In the genomic region with DNA sequence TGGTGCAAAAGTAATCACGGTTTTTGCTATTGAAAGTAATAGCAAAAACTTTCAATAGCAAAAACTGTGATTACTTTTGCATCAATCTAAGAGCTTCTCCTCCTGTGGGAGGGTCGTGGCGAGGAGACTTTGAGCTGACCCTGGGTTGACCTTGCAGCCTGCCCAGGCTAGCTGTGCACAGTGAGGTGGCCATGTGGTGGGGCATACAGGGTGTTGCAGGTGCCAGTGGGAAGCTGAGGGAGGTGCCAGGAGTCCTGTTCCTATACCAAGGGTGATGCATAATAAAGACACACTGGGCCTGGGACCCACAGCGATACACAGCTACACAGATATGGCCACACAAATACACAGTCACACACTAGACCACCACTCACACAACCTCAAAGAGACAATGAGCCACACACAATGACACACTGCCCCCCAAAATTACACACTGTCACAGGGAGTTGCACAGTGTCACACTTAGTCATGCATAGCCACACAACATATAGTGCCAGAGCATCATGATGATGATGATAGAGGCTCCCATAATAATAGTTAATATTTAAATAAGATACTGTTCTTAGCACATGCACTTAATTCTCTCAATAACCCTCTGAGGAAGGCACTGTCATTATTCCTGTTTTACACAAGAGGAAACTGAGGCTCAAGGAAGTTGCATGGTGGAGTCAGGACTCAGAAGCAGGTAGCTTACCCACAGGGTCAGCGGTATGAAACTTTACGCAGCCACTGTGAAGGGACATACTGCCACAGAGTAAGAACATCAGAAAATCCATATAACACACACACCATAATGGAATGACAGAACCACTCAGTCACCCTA, we compare ENCODE assay signal across 9 cellular contexts. TPM values are rescaled to one million over a fixed set of nuclear protein-coding genes. Genes with fewer than 3 reads are reported as not detected.
DNase-seq lines count a peak whose midpoint lies in the region; ATAC-seq, FAIRE-seq and TF ChIP-seq lines count a peak whose summit lies in the region.
"Had no signal": no experiment of that assay in that cellular context is flagged by ENCODE, and none has a peak within 500 bp of the region (broad histone marks: within the 10 kb centered on the region; RNA-seq: fewer than 3 reads in every experiment).

No MANE protein-coding gene starts in this region.

- no peak overlapping the region for H3K27ac ChIP-seq in HCT116 (ENCODE audit: low read depth, low read length)
- peak overlapping the region; percentile 77 for H3K27ac ChIP-seq in VCaP
- peak overlapping the region in 3 of 4 donors; percentile 91 to 95 (median 94) for H3K27ac ChIP-seq in esophagus muscularis mucosa (replicated peaks in 1 of 4)
- H3K27ac ChIP-seq in rectal smooth muscle tissue (ENCODE audit: low read depth, low read length): peak overlapping the region; percentile 96
- H3K27ac ChIP-seq: HL-60 had no signal

- H3K4me3 ChIP-seq in HCT116 (replicated peaks in 1 of 2; ENCODE audit: low read depth in 1 of 2, low read length in 2 of 2) (no peak overlapping the region; a peak in 1 of 4 replicates), esophagus muscularis mucosa (peak overlapping the region in 1 of 4 donors; percentile 70), rectal smooth muscle tissue (ENCODE audit: low read length) (peak overlapping the region; percentile 89)

- H4K20me1 ChIP-seq in HCT116 (ENCODE audit: insufficient read depth): no peaks in the 10 kb centered on the region

- CTCF ChIA-PET in HCT116 (lab: Charles Lee): no interaction called here

- WGBS in esophagus muscularis mucosa: 88% methylated on average over 6 of the region's 6 CpGs

- H3K27me3 ChIP-seq in HCT116 (ENCODE audit: insufficient read depth, low read length) (no peaks in the 10 kb centered on the region), esophagus muscularis mucosa (no peaks in the 10 kb centered on the region), rectal smooth muscle tissue (ENCODE audit: control insufficient read depth, insufficient read depth, low read length) (no peaks in the 10 kb centered on the region)

- no peaks in the 10 kb centered on the region for H3K9me2 ChIP-seq in HCT116 (ENCODE audit: insufficient read depth)

- RAD21 ChIA-PET in HCT116 (lab: Charles Lee; ENCODE audit: low non-redundant PET in 1 of 2, low total read pairs in 2 of 2, uncharacterized antibody in 2 of 2, unreplicated experiment in 2 of 2): no interaction called here

- no peak overlapping the region for H2AFZ ChIP-seq in HCT116 (ENCODE audit: low read depth, low read length, poor library complexity, severe bottlenecking)

- TF ChIP-seq POLR2A in HCT116 (IDR thresholded peaks at IDR 0.05; ENCODE audit: borderline replicate concordance, extremely low read depth, insufficient read depth, insufficient read length) (no peak), esophagus muscularis mucosa (IDR thresholded peaks at IDR 0.05; ENCODE audit: low read depth) (no peak), H54 (IDR thresholded peaks at IDR 0.05; ENCODE audit: low read depth, low read length) (no peak)

- peak overlapping the region; percentile 93 for H3K4me2 ChIP-seq in HCT116 (ENCODE audit: low read length)

- no peak for ATAC-seq in HCT116
- ATAC-seq in GM21528 (IDR thresholded peaks at IDR 0.05; ENCODE audit: low FRiP score, unreplicated experiment): no peak

- no peak for FAIRE-seq in H54 (lab: Jason Lieb, UNC)

- H3K9ac ChIP-seq in HCT116 (ENCODE audit: low read length) (no peak overlapping the region), rectal smooth muscle tissue (ENCODE audit: low read length) (no peak overlapping the region)

- no peak for TF ChIP-seq RAD21 in HCT116 (IDR thresholded peaks at IDR 0.05; ENCODE audit: low read depth)

- H3K4me1 ChIP-seq in HCT116 (ENCODE audit: control insufficient read depth in 1 of 2, insufficient read depth in 2 of 2, low read length in 2 of 2) (peaks cover 8 to 24% of the 10 kb centered on the region in 2 experiments; a peak in 3 of 4 replicates), esophagus muscularis mucosa (peaks cover 10 to 31% (median 26%) of the 10 kb centered on the region in 4 donors), rectal smooth muscle tissue (ENCODE audit: control insufficient read depth, insufficient read depth, low read length) (peaks cover 5% of the 10 kb centered on the region)

- H3K36me3 ChIP-seq in HCT116 (ENCODE audit: control insufficient read depth in 1 of 2, insufficient read depth in 2 of 2, low read length in 2 of 2) (no peaks in the 10 kb centered on the region), esophagus muscularis mucosa (peaks cover 0 to 23% (median 17%) of the 10 kb centered on the region in 4 donors), rectal smooth muscle tissue (ENCODE audit: control insufficient read depth, insufficient read depth, low read length) (peaks cover 10% of the 10 kb centered on the region)

- H3K9me3 ChIP-seq in HCT116 (ENCODE audit: control insufficient read depth in 1 of 2, insufficient read depth in 1 of 2, low read depth in 1 of 2, low read length in 2 of 2) (no peaks in the 10 kb centered on the region), esophagus muscularis mucosa (no peaks in the 10 kb centered on the region)

- DNase-seq in HCT116 (ENCODE audit: low read depth, low spot score) (no peak), esophagus muscularis mucosa (ENCODE audit: extremely low spot score) (no peak), cerebellar nuclear complex (lab: John Stamatoyannopoulos, UW) (no peak), GM19238 (ENCODE audit: insufficient read length, low spot score) (no peak), H54 (ENCODE audit: insufficient read length, low spot score) (no peak)

- no TSS peak for BruUV-seq in HCT116 (replicated peaks; lab: Mats Ljungman, UMichigan)

- no peak for TF ChIP-seq EP300 in esophagus muscularis mucosa (IDR thresholded peaks at IDR 0.05)

- intact Hi-C loops in HCT116 (cut with micrococcal nuclease): no loop called here
- intact Hi-C loops in esophagus muscularis mucosa (cut with DNase I): no loop called here

- TF ChIP-seq CTCF in HCT116 (IDR thresholded peaks at IDR 0.05 in 2 of 3, conservative IDR thresholded peaks at IDR 0.05 in 1 of 3; ENCODE audit: borderline replicate concordance in 1 of 3, insufficient read depth in 1 of 3, low read depth in 2 of 3, low read length in 2 of 3): no peak
- no peak for TF ChIP-seq CTCF in VCaP (conservative IDR thresholded peaks at IDR 0.05)
- TF ChIP-seq CTCF in esophagus muscularis mucosa (IDR thresholded peaks at IDR 0.05): no peak

- POLR2A ChIA-PET in HCT116 (lab: Charles Lee): interaction anchor here (1.0 kb wide), 1 partner anchor 26 kb away, joined by 3 read pairs; no protein-coding TSS in a partner anchor

- H3K79me2 ChIP-seq in HCT116 (ENCODE audit: insufficient read depth, low read length): no peaks in the 10 kb centered on the region

TF ChIP-seq in HCT116, 20 proteins besides CTCF, POLR2A, EP300 and RAD21:
- TF ChIP-seq, protein P1, sequence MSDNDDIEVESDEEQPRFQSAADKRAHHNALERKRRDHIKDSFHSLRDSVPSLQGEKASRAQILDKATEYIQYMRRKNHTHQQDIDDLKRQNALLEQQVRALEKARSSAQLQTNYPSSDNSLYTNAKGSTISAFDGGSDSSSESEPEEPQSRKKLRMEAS (IDR thresholded peaks at IDR 0.05): no peak
- TF ChIP-seq ZFX (IDR thresholded peaks at IDR 0.05): no peak
- TF ChIP-seq JUND (IDR thresholded peaks at IDR 0.05): no peak
- no peak for TF ChIP-seq EZH2 (IDR thresholded peaks at IDR 0.05)
- TF ChIP-seq, protein P2, sequence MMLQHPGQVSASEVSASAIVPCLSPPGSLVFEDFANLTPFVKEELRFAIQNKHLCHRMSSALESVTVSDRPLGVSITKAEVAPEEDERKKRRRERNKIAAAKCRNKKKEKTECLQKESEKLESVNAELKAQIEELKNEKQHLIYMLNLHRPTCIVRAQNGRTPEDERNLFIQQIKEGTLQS (IDR thresholded peaks at IDR 0.05): no peak
- no peak for TF ChIP-seq CEBPB (IDR thresholded peaks at IDR 0.05; ENCODE audit: low read depth)
- no peak for TF ChIP-seq POLR2AphosphoS5 (IDR thresholded peaks at IDR 0.05; ENCODE audit: low read depth, low read length)
- TF ChIP-seq CBX3 (IDR thresholded peaks at IDR 0.05; ENCODE audit: low read depth): no peak
- TF ChIP-seq, protein P3, sequence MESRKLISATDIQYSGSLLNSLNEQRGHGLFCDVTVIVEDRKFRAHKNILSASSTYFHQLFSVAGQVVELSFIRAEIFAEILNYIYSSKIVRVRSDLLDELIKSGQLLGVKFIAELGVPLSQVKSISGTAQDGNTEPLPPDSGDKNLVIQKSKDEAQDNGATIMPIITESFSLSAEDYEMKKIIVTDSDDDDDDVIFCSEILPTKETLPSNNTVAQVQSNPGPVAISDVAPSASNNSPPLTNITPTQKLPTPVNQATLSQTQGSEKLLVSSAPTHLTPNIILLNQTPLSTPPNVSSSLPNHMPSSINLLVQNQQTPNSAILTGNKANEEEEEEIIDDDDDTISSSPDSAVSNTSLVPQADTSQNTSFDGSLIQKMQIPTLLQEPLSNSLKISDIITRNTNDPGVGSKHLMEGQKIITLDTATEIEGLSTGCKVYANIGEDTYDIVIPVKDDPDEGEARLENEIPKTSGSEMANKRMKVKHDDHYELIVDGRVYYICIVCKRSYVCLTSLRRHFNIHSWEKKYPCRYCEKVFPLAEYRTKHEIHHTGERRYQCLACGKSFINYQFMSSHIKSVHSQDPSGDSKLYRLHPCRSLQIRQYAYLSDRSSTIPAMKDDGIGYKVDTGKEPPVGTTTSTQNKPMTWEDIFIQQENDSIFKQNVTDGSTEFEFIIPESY (IDR thresholded peaks at IDR 0.05; ENCODE audit: extremely low read depth, insufficient replicate concordance, low read length): no peak
- no peak for TF ChIP-seq EZH2phosphoT487 (IDR thresholded peaks at IDR 0.05; ENCODE audit: borderline replicate concordance)
- TF ChIP-seq SRF (IDR thresholded peaks at IDR 0.05; ENCODE audit: low read depth): no peak
- no peak for TF ChIP-seq EGR1 (IDR thresholded peaks at IDR 0.05; ENCODE audit: low read depth)

RNA-seq across cellular contexts. Expression of a gene that starts 6.3 kb away (rescaled TPM):
- 15.9 TPM for total RNA-seq in HCT116 (2021; ENCODE audit: unreplicated experiment)
- 15.8 TPM in 2 replicates for polyA plus RNA-seq in HCT116 (2012)
- total RNA-seq in esophagus muscularis mucosa: 10 to 100 TPM; 21.0 to 35.3 (median 28.5) TPM

RNA-seq across cellular contexts. Expression of a gene that starts 15.9 kb away (rescaled TPM):
- 0.61 TPM for total RNA-seq in HCT116 (2021; ENCODE audit: unreplicated experiment)
- polyA plus RNA-seq in HCT116 (2012): 0.22 and 0.30 TPM in 2 replicates
- total RNA-seq in esophagus muscularis mucosa: under 1 TPM; 0.19 to 0.42 (median 0.37) TPM

RNA-seq across cellular contexts. Expression of a gene that starts 32.5 kb away (rescaled TPM):
- total RNA-seq in HCT116 (2021; ENCODE audit: unreplicated experiment) (1.2 TPM), esophagus muscularis mucosa (1 to 10 TPM; 3.2 to 5.1 (median 4.4) TPM)
- 1.3 and 1.5 TPM in 2 replicates for polyA plus RNA-seq in HCT116 (2012)
